ENCODE assay signal across 9 cellular contexts in the genomic region with DNA sequence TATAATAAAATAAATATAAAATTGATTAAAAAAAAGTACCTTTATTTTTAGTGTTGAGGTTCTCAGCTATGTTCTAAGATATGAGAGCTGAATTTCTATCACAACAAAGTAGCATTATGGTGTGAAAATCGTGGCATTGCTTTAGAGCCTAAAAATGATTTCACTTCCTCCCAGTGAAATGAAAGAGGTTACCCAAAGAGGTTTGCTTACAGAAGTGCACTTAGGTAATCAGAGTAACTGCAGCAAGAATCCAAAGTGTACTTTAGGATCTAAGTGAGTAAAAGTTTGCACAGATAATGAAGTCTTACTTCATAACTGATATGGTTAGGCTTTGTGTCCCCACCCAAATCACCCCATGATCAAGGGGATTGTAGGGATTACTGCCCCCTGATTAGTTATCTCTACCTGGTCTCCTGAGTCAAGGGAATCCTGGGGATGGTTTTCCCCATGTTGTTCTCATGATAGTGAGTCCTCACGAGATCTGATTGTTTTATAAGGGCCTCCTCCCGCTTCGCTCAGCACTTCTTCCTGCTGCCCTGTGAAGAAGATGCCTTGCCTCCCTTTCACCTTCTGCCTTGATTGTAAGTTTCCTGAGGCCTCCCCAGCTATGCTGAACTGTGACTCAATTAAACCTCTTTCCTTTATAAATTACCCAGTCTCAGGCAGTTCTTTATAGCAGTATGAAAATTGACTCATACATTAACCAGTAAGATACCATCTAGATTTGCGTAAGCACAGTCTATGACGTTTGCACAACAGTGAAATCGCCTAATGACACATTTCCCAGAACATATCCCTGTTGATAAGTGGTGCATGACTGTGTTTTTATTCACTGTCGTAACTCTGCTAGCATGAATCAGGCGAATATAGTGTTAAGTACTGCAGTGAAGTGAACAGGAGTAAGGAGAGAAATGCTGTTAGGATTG. TPM values are rescaled to one million over a fixed set of nuclear protein-coding genes. Genes with fewer than 3 reads are reported as not detected.
DNase-seq lines count a peak whose midpoint lies in the region; ATAC-seq lines count a peak whose summit lies in the region.
"Had no signal": no experiment of that assay in that cellular context is flagged by ENCODE, and none has a peak within 500 bp of the region (broad histone marks: within the 10 kb centered on the region; RNA-seq: fewer than 3 reads in every experiment).

No MANE protein-coding gene starts in this region.

- peaks cover 45% of the 10 kb centered on the region for H3K36me3 Mint-ChIP-seq in activated T-helper 2 cell treated with anti-CD3 and anti-CD28 coated beads, Interferon-gamma antibody, Interleukin-2, Interleukin-4, amounts not matched to agents 10 μg/mL and 5 μg/mL and 100 μg/mL, durations not matched to agents 14 hours and 24 hours and 36 hours (ENCODE audit: low read depth)

- no peak overlapping the region for H3K4me3 Mint-ChIP-seq in activated T-helper 2 cell treated with anti-CD3 and anti-CD28 coated beads, Interferon-gamma antibody, Interleukin-2, Interleukin-4, amounts not matched to agents 10 μg/mL and 5 μg/mL and 100 μg/mL, durations not matched to agents 14 hours and 24 hours and 36 hours (ENCODE audit: low read depth)

- H3K4me1 Mint-ChIP-seq in activated T-helper 2 cell treated with anti-CD3 and anti-CD28 coated beads, Interferon-gamma antibody, Interleukin-2, Interleukin-4, amounts not matched to agents 10 μg/mL and 5 μg/mL and 100 μg/mL, durations not matched to agents 14 hours and 24 hours and 36 hours (ENCODE audit: low read depth) = peaks cover 7% of the 10 kb centered on the region

- peaks cover 14% of the 10 kb centered on the region for H3K9me3 Mint-ChIP-seq in activated T-helper 2 cell treated with anti-CD3 and anti-CD28 coated beads, Interferon-gamma antibody, Interleukin-2, Interleukin-4, amounts not matched to agents 10 μg/mL and 5 μg/mL and 100 μg/mL, durations not matched to agents 14 hours and 24 hours and 36 hours

- no peaks in the 10 kb centered on the region for H3K27me3 Mint-ChIP-seq in activated T-helper 2 cell treated with anti-CD3 and anti-CD28 coated beads, Interferon-gamma antibody, Interleukin-2, Interleukin-4, amounts not matched to agents 10 μg/mL and 5 μg/mL and 100 μg/mL, durations not matched to agents 14 hours and 24 hours and 36 hours (ENCODE audit: low read depth)

- DNase-seq in activated T-helper 2 cell treated with anti-CD3 and anti-CD28 coated beads, Interferon-gamma antibody, Interleukin-2, Interleukin-4, amounts not matched to agents 10 μg/mL and 5 μg/mL and 100 μg/mL, durations not matched to agents 14 hours and 24 hours and 36 hours (ENCODE audit: low spot score) = no peak
- DNase-seq in lung microvascular endothelial cell (ENCODE audit: low read depth in 2 of 2) = peak; percentile 5 to 72
- no peak for DNase-seq in left ventricle myocardium superior
- DNase-seq in Ammon's horn (ENCODE audit: low spot score) = no peak
- no peak for DNase-seq in AG08395 (ENCODE audit: low spot score)
- DNase-seq: activated naive CD4-positive, alpha-beta T cell treated with anti-CD3 and anti-CD28 coated beads, Interleukin-2, amount 50 U/mL, for 16 hours had no signal

- H3K27ac Mint-ChIP-seq in activated T-helper 2 cell treated with anti-CD3 and anti-CD28 coated beads, Interferon-gamma antibody, Interleukin-2, Interleukin-4, amounts not matched to agents 10 μg/mL and 5 μg/mL and 100 μg/mL, durations not matched to agents 14 hours and 24 hours and 36 hours = peak overlapping the region; percentile 66

- intact Hi-C loops in activated T-helper 2 cell treated with anti-CD3 and anti-CD28 coated beads, Interferon-gamma antibody, Interleukin-2, Interleukin-4, amounts not matched to agents 10 μg/mL and 5 μg/mL and 100 μg/mL, durations not matched to agents 14 hours and 24 hours and 36 hours (cut with micrococcal nuclease) = loop anchor here (5.0 kb wide), 2 partner anchors 39 to 316 kb away; partner anchors contain the start of gene LRRC70
- intact Hi-C loops in left ventricle myocardium superior (cut with micrococcal nuclease) = no loop called here

- ATAC-seq in GM18502 (IDR thresholded peaks at IDR 0.05; ENCODE audit: poor library complexity, unreplicated experiment) (peak; percentile 72), HG02885 (IDR thresholded peaks at IDR 0.05; ENCODE audit: poor library complexity, unreplicated experiment) (peak; percentile 59), left ventricle myocardium superior (no peak), HG02970 (IDR thresholded peaks at IDR 0.05; ENCODE audit: low FRiP score, unreplicated experiment) (no peak)

RNA-seq across cellular contexts. Expression of gene LRRC70, which starts 40.3 kb away (rescaled TPM):
- total RNA-seq in activated T-helper 2 cell treated with anti-CD3 and anti-CD28 coated beads, Interferon-gamma antibody, Interleukin-2, Interleukin-4, amounts not matched to agents 10 μg/mL and 5 μg/mL and 100 μg/mL, durations not matched to agents 14 hours and 24 hours and 36 hours = 0.46 and 1.1 TPM in 2 replicates
- total RNA-seq in lung microvascular endothelial cell (38.6 and 81.5 TPM in 2 replicates), left ventricle myocardium superior (1.4 TPM)

Comparison
In these comparisons a context has a peak if more than half of its experiments do, and no peak if none do; other contexts are left out.
1. ATAC-seq: peak in GM18502 (single experiment) and HG02885 (single experiment); none in left ventricle myocardium superior (single experiment) and HG02970 (single experiment).
2. DNase-seq: peak in lung microvascular endothelial cell (2 of 2); none in activated T-helper 2 cell treated with anti-CD3 and anti-CD28 coated beads, Interferon-gamma antibody, Interleukin-2, Interleukin-4, amounts not matched to agents 10 μg/mL and 5 μg/mL and 100 μg/mL, durations not matched to agents 14 hours and 24 hours and 36 hours (single experiment), left ventricle myocardium superior (single experiment), Ammon's horn (single experiment) and AG08395 (single experiment).
3. RNA of gene LRRC70, which starts 40.3 kb away (total RNA-seq): 38.6 to 81.5 TPM in lung microvascular endothelial cell; 1.4 TPM in left ventricle myocardium superior (single experiment) and 0.46 to 1.1 TPM in activated T-helper 2 cell treated with anti-CD3 and anti-CD28 coated beads, Interferon-gamma antibody, Interleukin-2, Interleukin-4, amounts not matched to agents 10 μg/mL and 5 μg/mL and 100 μg/mL, durations not matched to agents 14 hours and 24 hours and 36 hours; every median in the first group is over 10 times any median in the second.